Comparison of ENCODE assay signal across 27 cellular contexts in the genomic region with DNA sequence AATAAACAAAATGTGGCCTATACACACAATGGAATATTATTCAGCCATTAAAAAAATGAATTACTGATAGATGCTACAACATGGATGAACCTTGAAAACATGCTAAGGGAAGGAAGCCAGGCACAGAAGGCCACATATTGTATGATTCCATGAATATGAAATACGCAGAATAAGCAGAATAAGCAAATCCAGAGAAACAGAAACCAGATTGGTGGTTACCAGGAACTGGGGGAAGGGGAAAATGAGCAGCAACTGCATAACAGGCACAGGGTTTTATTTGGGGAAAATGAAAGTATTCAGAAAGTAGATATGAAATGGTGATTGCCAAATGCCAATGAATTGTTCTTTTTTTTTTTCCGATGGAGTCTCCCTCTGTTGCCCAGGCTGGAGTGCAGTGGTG. TPM values are rescaled to one million over a fixed set of nuclear protein-coding genes. Genes with fewer than 3 reads are reported as not detected.
A peak's percentile ranks its signal among the peaks of the same experiment; 100 is the strongest.
DNase-seq lines count a peak whose midpoint lies in the region; ATAC-seq and TF ChIP-seq lines count a peak whose summit lies in the region.
"Had no signal": no experiment of that assay in that cellular context is flagged by ENCODE, and none has a peak within 500 bp of the region (broad histone marks: within the 10 kb centered on the region; RNA-seq: fewer than 3 reads in every experiment).

No MANE protein-coding gene starts in this region.

- no peak overlapping the region for H2AFZ ChIP-seq in MM.1S (ENCODE audit: low read length)
- H2AFZ ChIP-seq: parathyroid adenoma had no signal

- no peaks in the 10 kb centered on the region for H3F3A ChIP-seq in MM.1S (ENCODE audit: insufficient read depth, low read length)

- H3K9me2 ChIP-seq in MM.1S (replicated peaks; ENCODE audit: insufficient read depth, low read length): no peaks in the 10 kb centered on the region

- H3K4me1 ChIP-seq in BLaER1 treated with 17β-estradiol and CSF1 and Interleukin-3, amounts not matched to agents 10 nM and 100 nM: peaks cover 42 to 89% (median 76%) of the 10 kb centered on the region in 10 experiments
- peaks cover 6% of the 10 kb centered on the region for H3K4me1 ChIP-seq in MM.1S (ENCODE audit: low read length)

- peaks cover 29% of the 10 kb centered on the region for H3K4me1 Mint-ChIP-seq in activated T-helper 17 cell treated with anti-CD3 and anti-CD28 coated beads, Interleukin-2, amount 50 U/mL, for 72 hours
- peaks cover 45 to 61% (median 55%) of the 10 kb centered on the region in 3 donors for H3K4me1 Mint-ChIP-seq in naive B cell

- no peaks in the 10 kb centered on the region for H3K27me3 ChIP-seq in BLaER1 treated with 17β-estradiol and CSF1 and Interleukin-3, amounts not matched to agents 10 nM and 100 nM
- H3K27me3 ChIP-seq in MM.1S (replicated peaks; ENCODE audit: insufficient read depth, low read length): no peaks in the 10 kb centered on the region
- H3K27me3 ChIP-seq: breast epithelium, suprapubic skin had no signal

- ATAC-seq in activated T-helper 17 cell treated with anti-CD3 and anti-CD28 coated beads, Interleukin-2, amount 50 U/mL, for 72 hours (replicated peaks): no peak
- ATAC-seq in naive B cell (ENCODE audit: low read depth in 2 of 2) (no peak), HG03520 (IDR thresholded peaks at IDR 0.05; ENCODE audit: unreplicated experiment) (no peak), GM21619 (IDR thresholded peaks at IDR 0.05; ENCODE audit: unreplicated experiment) (no peak)
- ATAC-seq: GM12878, left lobe of liver, Panc1 had no signal

- no peaks in the 10 kb centered on the region for H3K9me3 Mint-ChIP-seq in activated T-helper 17 cell treated with anti-CD3 and anti-CD28 coated beads, Interleukin-2, amount 50 U/mL, for 72 hours
- no peaks in the 10 kb centered on the region for H3K9me3 Mint-ChIP-seq in naive B cell
- H3K9me3 Mint-ChIP-seq: activated CD4-positive, alpha-beta memory T cell treated with anti-CD3 and anti-CD28 coated beads, Interleukin-2, amount 10 ng/mL, durations not matched to agents 7 days and 5 days; activated naive CD4-positive, alpha-beta T cell treated with anti-CD3 and anti-CD28 coated beads, Interleukin-2, amount 50 U/mL, for 24 hours had no signal

- peaks cover 27 to 93% (median 68%) of the 10 kb centered on the region in 11 experiments; a peak in 20 of 22 replicates for H4K20me1 ChIP-seq in BLaER1 treated with 17β-estradiol and CSF1 and Interleukin-3, amounts not matched to agents 10 nM and 100 nM
- no peaks in the 10 kb centered on the region for H4K20me1 ChIP-seq in MM.1S (ENCODE audit: insufficient read depth, low read length)

- peak overlapping the region in 10 of 11 experiments; percentile 1 to 71 (median 64); a peak in 16 of 22 replicates for H3K4me2 ChIP-seq in BLaER1 treated with 17β-estradiol and CSF1 and Interleukin-3, amounts not matched to agents 10 nM and 100 nM
- H3K4me2 ChIP-seq in MM.1S (ENCODE audit: low read depth, low read length): peak overlapping the region; percentile 16; the same call in 1 of the 2 replicates

- H3K9ac ChIP-seq in BLaER1 treated with 17β-estradiol and CSF1 and Interleukin-3, amounts not matched to agents 10 nM and 100 nM: no peak overlapping the region
- no peak overlapping the region for H3K9ac ChIP-seq in MM.1S (ENCODE audit: low read length)
- H3K9ac ChIP-seq: parathyroid adenoma had no signal

- no peaks in the 10 kb centered on the region for H3K27me3 Mint-ChIP-seq in activated T-helper 17 cell treated with anti-CD3 and anti-CD28 coated beads, Interleukin-2, amount 50 U/mL, for 72 hours
- H3K27me3 Mint-ChIP-seq in naive B cell: no peaks in the 10 kb centered on the region
- H3K27me3 Mint-ChIP-seq: activated CD4-positive, alpha-beta memory T cell treated with anti-CD3 and anti-CD28 coated beads, Interleukin-2, amount 10 ng/mL, durations not matched to agents 7 days and 5 days; activated naive CD4-positive, alpha-beta T cell treated with anti-CD3 and anti-CD28 coated beads, Interleukin-2, amount 50 U/mL, for 24 hours had no signal

- H3K4me3 Mint-ChIP-seq in activated T-helper 17 cell treated with anti-CD3 and anti-CD28 coated beads, Interleukin-2, amount 50 U/mL, for 72 hours: no peak overlapping the region
- peak overlapping the region in 6 of 8 donors; percentile 3 to 81 (median 45) for H3K4me3 Mint-ChIP-seq in naive B cell
- H3K4me3 Mint-ChIP-seq: activated CD4-positive, alpha-beta memory T cell treated with anti-CD3 and anti-CD28 coated beads, Interleukin-2, amount 10 ng/mL, durations not matched to agents 7 days and 5 days; activated naive CD4-positive, alpha-beta T cell treated with anti-CD3 and anti-CD28 coated beads, Interleukin-2, amount 50 U/mL, for 24 hours had no signal

- DNase-seq in MM.1S: no peak
- DNase-seq in naive B cell: no peak
- DNase-seq in NCI-H1092 (lab: John Stamatoyannopoulos, UW): no peak
- DNase-seq: ACHN; activated CD4-positive, alpha-beta memory T cell treated with anti-CD3 and anti-CD28 coated beads, Interleukin-2, amount 10 ng/mL, durations not matched to agents 7 days and 5 days; anterior cingulate cortex; COR-L47; effector memory CD4-positive, alpha-beta T cell; mesenchymal stem cell; NCI-H1092 treated with DMSO at 0.1 percent for 48 hours; NCI-H1930; NCI-H524 treated with DMSO at 0.1 percent for 48 hours; Right ventricle myocardium superior; small intestine; stimulated activated naive CD4-positive, alpha-beta T cell treated with Interleukin-2 at 50 U/mL for 16 hours had no signal

- peak overlapping the region; percentile 75 for H3K27ac Mint-ChIP-seq in activated T-helper 17 cell treated with anti-CD3 and anti-CD28 coated beads, Interleukin-2, amount 50 U/mL, for 72 hours
- H3K27ac Mint-ChIP-seq in naive B cell: peak overlapping the region; percentile 52 to 93 (median 78)
- H3K27ac Mint-ChIP-seq: activated CD4-positive, alpha-beta memory T cell treated with anti-CD3 and anti-CD28 coated beads, Interleukin-2, amount 10 ng/mL, durations not matched to agents 7 days and 5 days; activated naive CD4-positive, alpha-beta T cell treated with anti-CD3 and anti-CD28 coated beads, Interleukin-2, amount 50 U/mL, for 24 hours had no signal

- no peak for TF ChIP-seq CTCF in MM.1S (IDR thresholded peaks at IDR 0.05; ENCODE audit: low read length)

- peaks cover 76% of the 10 kb centered on the region for H3K79me2 ChIP-seq in MM.1S (ENCODE audit: low read length)

- H3K4me3 ChIP-seq in BLaER1 treated with 17β-estradiol and CSF1 and Interleukin-3, amounts not matched to agents 10 nM and 100 nM: no peak overlapping the region
- H3K4me3 ChIP-seq in MM.1S (ENCODE audit: low read length): no peak overlapping the region
- H3K4me3 ChIP-seq: breast epithelium, GM12878, HAP-1, suprapubic skin had no signal

- H3K27ac ChIP-seq in BLaER1 treated with 17β-estradiol and CSF1 and Interleukin-3, amounts not matched to agents 10 nM and 100 nM: peak overlapping the region in 6 of 11 experiments; percentile 13 to 67 (median 27); a peak in 6 of 22 replicates
- H3K27ac ChIP-seq in MM.1S (ENCODE audit: low read length): no peak overlapping the region
- H3K27ac ChIP-seq: breast epithelium, parathyroid adenoma, suprapubic skin had no signal

- H3K36me3 Mint-ChIP-seq in activated T-helper 17 cell treated with anti-CD3 and anti-CD28 coated beads, Interleukin-2, amount 50 U/mL, for 72 hours (ENCODE audit: low read depth): peaks cover 28% of the 10 kb centered on the region
- peaks cover 8 to 10% of the 10 kb centered on the region in 2 donors for H3K36me3 Mint-ChIP-seq in naive B cell

- H3K36me3 ChIP-seq in BLaER1 treated with 17β-estradiol and CSF1 and Interleukin-3, amounts not matched to agents 10 nM and 100 nM: peaks cover 20 to 60% (median 35%) of the 10 kb centered on the region in 11 experiments
- no peaks in the 10 kb centered on the region for H3K36me3 ChIP-seq in MM.1S (replicated peaks; ENCODE audit: insufficient read depth, low read length)
- H3K36me3 ChIP-seq: breast epithelium, suprapubic skin had no signal

- peaks cover 0 to 11% (median 0%) of the 10 kb centered on the region in 11 experiments; a peak in 5 of 22 replicates for H3K9me3 ChIP-seq in BLaER1 treated with 17β-estradiol and CSF1 and Interleukin-3, amounts not matched to agents 10 nM and 100 nM (replicated peaks in 1 of 11)
- H3K9me3 ChIP-seq in MM.1S (replicated peaks; ENCODE audit: insufficient read depth, low read length): no peaks in the 10 kb centered on the region
- H3K9me3 ChIP-seq: breast epithelium, HAP-1, suprapubic skin had no signal

RNA-seq across cellular contexts. Expression of gene NUDT3, which starts 48.2 kb away (rescaled TPM):
- 10 to 100 TPM in 1 of 2 donors, 1 to 10 TPM in 1; 7.9 to 12.8 TPM for total RNA-seq in activated T-helper 17 cell treated with anti-CD3 and anti-CD28 coated beads, Interleukin-2, amount 50 U/mL, for 72 hours
- polyA plus RNA-seq in naive B cell (ENCODE audit: low read depth in 6 of 6): 10 to 100 TPM; 12.6 to 15.5 (median 14.0) TPM
